Comparison of ENCODE assay signal across 1 cellular context in genomic region chr1:40384413-40384762, GRCh38.
A peak's percentile ranks its signal among the peaks of the same experiment; 100 is the strongest.
TF ChIP-seq lines count a peak whose summit lies in the region.

No MANE protein-coding gene starts in this region.

TF ChIP-seq in HepG2, 621 proteins besides CTCF, POLR2A, EP300 and RAD21 (continued from another document):
- no peak for TF ChIP-seq POGK (CRISPR knock-in tag; conservative IDR thresholded peaks at IDR 0.05)
- no peak for TF ChIP-seq TMF1 (CRISPR knock-in tag; IDR thresholded peaks at IDR 0.05; ENCODE audit: low read depth)
- no peak for TF ChIP-seq GLI4 (CRISPR knock-in tag; IDR thresholded peaks at IDR 0.05; ENCODE audit: borderline replicate concordance)
- no peak for TF ChIP-seq ATF1 (CRISPR knock-in tag; IDR thresholded peaks at IDR 0.05)
- TF ChIP-seq REXO4 (CRISPR knock-in tag; IDR thresholded peaks at IDR 0.05; ENCODE audit: borderline replicate concordance), result no peak
- TF ChIP-seq EZH2 (conservative IDR thresholded peaks at IDR 0.05; ENCODE audit: low read depth, low read length), result no peak
- TF ChIP-seq GABPA (IDR thresholded peaks at IDR 0.05; ENCODE audit: low read depth, low read length), result no peak
- TF ChIP-seq GABPA (CRISPR knock-in tag; IDR thresholded peaks at IDR 0.05; ENCODE audit: low read depth), result no peak
- TF ChIP-seq MTA3 (CRISPR knock-in tag; IDR thresholded peaks at IDR 0.05), result no peak
- no peak for TF ChIP-seq YEATS4 (CRISPR knock-in tag; IDR thresholded peaks at IDR 0.05; ENCODE audit: borderline replicate concordance)
- no peak for TF ChIP-seq NFKB2 (CRISPR knock-in tag; IDR thresholded peaks at IDR 0.05; ENCODE audit: borderline replicate concordance)
- TF ChIP-seq ZBTB21 (CRISPR knock-in tag; IDR thresholded peaks at IDR 0.05), result no peak
- peak; percentile 11; the same call in 1 of the 2 replicates for TF ChIP-seq ZNF670 (CRISPR knock-in tag; IDR thresholded peaks at IDR 0.05; ENCODE audit: borderline replicate concordance)
- TF ChIP-seq REL (CRISPR knock-in tag; conservative IDR thresholded peaks at IDR 0.05), result no peak
- no peak for TF ChIP-seq KAT2B (IDR thresholded peaks at IDR 0.05; ENCODE audit: borderline replicate concordance, low read depth, low read length)
- TF ChIP-seq FOXJ3 (CRISPR knock-in tag; IDR thresholded peaks at IDR 0.05; ENCODE audit: borderline replicate concordance), result 0 out of 2 replicates have a peak, but pooled peaks have one; percentile 15
- TF ChIP-seq NR2C2 (CRISPR knock-in tag; IDR thresholded peaks at IDR 0.05; ENCODE audit: borderline replicate concordance), result 0 out of 2 replicates have a peak, but pooled peaks have one; percentile 7
- no peak for TF ChIP-seq U2AF1 (optimal IDR thresholded peaks at IDR 0.05; ENCODE audit: low read depth, low read length)
- TF ChIP-seq HMGA1 (CRISPR knock-in tag; conservative IDR thresholded peaks at IDR 0.05), result no peak
- TF ChIP-seq, protein P1, sequence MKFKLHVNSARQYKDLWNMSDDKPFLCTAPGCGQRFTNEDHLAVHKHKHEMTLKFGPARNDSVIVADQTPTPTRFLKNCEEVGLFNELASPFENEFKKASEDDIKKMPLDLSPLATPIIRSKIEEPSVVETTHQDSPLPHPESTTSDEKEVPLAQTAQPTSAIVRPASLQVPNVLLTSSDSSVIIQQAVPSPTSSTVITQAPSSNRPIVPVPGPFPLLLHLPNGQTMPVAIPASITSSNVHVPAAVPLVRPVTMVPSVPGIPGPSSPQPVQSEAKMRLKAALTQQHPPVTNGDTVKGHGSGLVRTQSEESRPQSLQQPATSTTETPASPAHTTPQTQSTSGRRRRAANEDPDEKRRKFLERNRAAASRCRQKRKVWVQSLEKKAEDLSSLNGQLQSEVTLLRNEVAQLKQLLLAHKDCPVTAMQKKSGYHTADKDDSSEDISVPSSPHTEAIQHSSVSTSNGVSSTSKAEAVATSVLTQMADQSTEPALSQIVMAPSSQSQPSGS (CRISPR knock-in tag; IDR thresholded peaks at IDR 0.05), result no peak; the same call in 1 of the 2 replicates
- no peak for TF ChIP-seq ZNF350 (CRISPR knock-in tag; IDR thresholded peaks at IDR 0.05; ENCODE audit: borderline replicate concordance, low read depth)
- peak; percentile 43; the same call in 1 of the 2 replicates for TF ChIP-seq ZNF558 (CRISPR knock-in tag; IDR thresholded peaks at IDR 0.05; ENCODE audit: borderline replicate concordance)
- TF ChIP-seq BRCA1 (CRISPR knock-in tag; IDR thresholded peaks at IDR 0.05), result no peak
- no peak for TF ChIP-seq SALL2 (CRISPR knock-in tag; IDR thresholded peaks at IDR 0.05)
- TF ChIP-seq TAF15 (IDR thresholded peaks at IDR 0.05; ENCODE audit: low read depth, low read length, poor library complexity, severe bottlenecking), result no peak
- no peak for TF ChIP-seq NR1H2 (CRISPR knock-in tag; IDR thresholded peaks at IDR 0.05; ENCODE audit: borderline replicate concordance, low read depth)
- TF ChIP-seq ATF6 (CRISPR knock-in tag; conservative IDR thresholded peaks at IDR 0.05), result no peak
- TF ChIP-seq HOXA3 (CRISPR knock-in tag; IDR thresholded peaks at IDR 0.05), result no peak
- TF ChIP-seq ELF1 (CRISPR knock-in tag; IDR thresholded peaks at IDR 0.05), result no peak
- TF ChIP-seq ZNF577 (CRISPR knock-in tag; IDR thresholded peaks at IDR 0.05; ENCODE audit: borderline replicate concordance, low read depth), result no peak
- TF ChIP-seq FOXA1 (IDR thresholded peaks at IDR 0.05), result no peak
- TF ChIP-seq FOXA1 (CRISPR knock-in tag; IDR thresholded peaks at IDR 0.05), result no peak
- TF ChIP-seq ATF7-NPFF (CRISPR knock-in tag; IDR thresholded peaks at IDR 0.05; ENCODE audit: low read depth), result no peak
